In genomic region chr21:16851054-16851453, GRCh38 we compare ENCODE assay signal across 23 cellular contexts.
A peak's percentile ranks its signal among the peaks of the same experiment; 100 is the strongest.
DNase-seq lines count a peak whose midpoint lies in the region; ATAC-seq and TF ChIP-seq lines count a peak whose summit lies in the region.
"Had no signal": no experiment of that assay in that cellular context is flagged by ENCODE, and none has a peak within 500 bp of the region (broad histone marks: within the 10 kb centered on the region; RNA-seq: fewer than 3 reads in every experiment).

No MANE protein-coding gene starts in this region.

- H4K20me1 ChIP-seq in H9 (ENCODE audit: control insufficient read depth, insufficient read depth, insufficient read length): no peaks in the 10 kb centered on the region

- DNase-seq in H9 (no peak), WTC11 (ENCODE audit: low spot score) (no peak), kidney epithelial cell (ENCODE audit: low read depth) (no peak), NCI-H1436 (lab: John Stamatoyannopoulos, UW) (no peak), heart left ventricle (no peak), D341Med (ENCODE audit: low spot score) (no peak)
- DNase-seq: activated CD4-positive, alpha-beta T cell treated with anti-CD3 and anti-CD28 coated beads, Interleukin-2, amount 10 ng/mL, durations not matched to agents 7 days and 5 days; C1 segment of cervical spinal cord; Calu3; mesenchymal stem cell; MG63; naive B cell; NCI-H526 treated with DMSO at 0.1 percent for 48 hours; ovary; right cardiac atrium; stimulated activated CD4-positive, alpha-beta T cell treated with anti-CD3 and anti-CD28 coated beads, Interleukin-4, amount 100 ng/mL, for 4 hours; stimulated activated naive CD4-positive, alpha-beta T cell; uterus had no signal

- no peak overlapping the region for H2BK15ac ChIP-seq in H9 (ENCODE audit: low read depth, low read length)

- H3K27me3 ChIP-seq in H9 (ENCODE audit: insufficient read depth, low read length): no peaks in the 10 kb centered on the region
- no peaks in the 10 kb centered on the region for H3K27me3 ChIP-seq in kidney epithelial cell (ENCODE audit: control insufficient read depth, insufficient read depth, low read length)
- no peaks in the 10 kb centered on the region for H3K27me3 ChIP-seq in heart left ventricle
- H3K27me3 ChIP-seq: MG63, ovary, uterus had no signal

- CTCF ChIA-PET in WTC11 (lab: Charles Lee): interaction anchor here (0.6 to 1.3 kb wide), 4 partner anchors 9 to 21 kb away, joined by 3 to 6 read pairs (median 4); no protein-coding TSS in a partner anchor

- peak; percentile 46; the same call in 1 of the 2 replicates for ATAC-seq in WTC11
- ATAC-seq in GM19035 (IDR thresholded peaks at IDR 0.05; ENCODE audit: unreplicated experiment): no peak
- no peak for ATAC-seq in heart left ventricle
- ATAC-seq: K562, right cardiac atrium had no signal

- H3K18ac ChIP-seq in H9 (ENCODE audit: insufficient read length, low read depth, low read length): no peak overlapping the region

- H3K27me3 Mint-ChIP-seq in H9 (ENCODE audit: low read depth) (no peaks in the 10 kb centered on the region), WTC11 (ENCODE audit: low read depth) (no peaks in the 10 kb centered on the region)
- H3K27me3 Mint-ChIP-seq: activated CD4-positive, alpha-beta T cell treated with anti-CD3 and anti-CD28 coated beads, Interleukin-2, amount 10 ng/mL, durations not matched to agents 7 days and 5 days; activated naive CD4-positive, alpha-beta T cell treated with anti-CD3 and anti-CD28 coated beads, Interleukin-2, amount 50 U/mL, for 24 hours; naive B cell had no signal

- no peak overlapping the region for H2BK5ac ChIP-seq in H9 (ENCODE audit: insufficient read length, low read length)

- H3K14ac ChIP-seq in H9 (ENCODE audit: insufficient read depth, low read length): no peak overlapping the region

- no peak overlapping the region for H3T11ph ChIP-seq in H9 (ENCODE audit: low read length)

- H4K8ac ChIP-seq in H9 (replicated peaks; ENCODE audit: insufficient read length, low read depth, low read length): no peak overlapping the region

- H3K27ac ChIP-seq in 22Rv1: no peak overlapping the region
- H3K27ac ChIP-seq in H9 (ENCODE audit: insufficient read length, low read depth, low read length): no peak overlapping the region
- no peak overlapping the region for H3K27ac ChIP-seq in heart left ventricle
- H3K27ac ChIP-seq: ovary, uterus, VCaP had no signal

- H4K5ac ChIP-seq in H9 (ENCODE audit: insufficient read length, low read depth, low read length): no peak overlapping the region

- no peak for TF ChIP-seq POLR2A in heart left ventricle (IDR thresholded peaks at IDR 0.05)

- H2BK12ac ChIP-seq in H9 (ENCODE audit: insufficient read length, low read depth, low read length): no peak overlapping the region

- no peaks in the 10 kb centered on the region for H3K79me2 ChIP-seq in H9 (ENCODE audit: insufficient read depth, low read length)

- H3K36me3 ChIP-seq in kidney epithelial cell (ENCODE audit: control insufficient read depth, insufficient read depth, low read length): no peaks in the 10 kb centered on the region
- no peaks in the 10 kb centered on the region for H3K36me3 ChIP-seq in heart left ventricle
- H3K36me3 ChIP-seq: MG63, ovary, uterus had no signal

- no peak overlapping the region for H2AFZ ChIP-seq in H9 (ENCODE audit: low read length)

- no CpG with 5 or more reads among the region's 2 CpGs for WGBS in H9 (ENCODE audit: extremely low coverage, insufficient read length, low lambda C conversion rate)
- WGBS in heart left ventricle, 4 donors: 74 to 85% (median 81%) methylated on average over 2 of the region's 2 CpGs

- no peak overlapping the region for H2AK5ac ChIP-seq in H9 (ENCODE audit: insufficient read length, low read length)

- POLR2A ChIA-PET in WTC11 (lab: Charles Lee): no interaction called here

- H2BK20ac ChIP-seq in H9 (ENCODE audit: low read depth, low read length, poor library complexity, severe bottlenecking): no peak overlapping the region

- H3K23me2 ChIP-seq in H9 (ENCODE audit: insufficient read length, low read depth, low read length, poor library complexity, severe bottlenecking): no peaks in the 10 kb centered on the region

- H3K56ac ChIP-seq in H9 (ENCODE audit: insufficient read length, low read depth, low read length): no peak overlapping the region

- H4K91ac ChIP-seq in H9 (ENCODE audit: insufficient read length, low read depth, low read length): no peak overlapping the region

- no peak overlapping the region for H3K27ac Mint-ChIP-seq in H9
- no peak overlapping the region for H3K27ac Mint-ChIP-seq in WTC11
- H3K27ac Mint-ChIP-seq: activated CD4-positive, alpha-beta T cell treated with anti-CD3 and anti-CD28 coated beads, Interleukin-2, amount 10 ng/mL, durations not matched to agents 7 days and 5 days; activated naive CD4-positive, alpha-beta T cell treated with anti-CD3 and anti-CD28 coated beads, Interleukin-2, amount 50 U/mL, for 24 hours; naive B cell had no signal

- H3K4me3 Mint-ChIP-seq in H9 (no peak overlapping the region), WTC11 (no peak overlapping the region)
- H3K4me3 Mint-ChIP-seq: activated CD4-positive, alpha-beta T cell treated with anti-CD3 and anti-CD28 coated beads, Interleukin-2, amount 10 ng/mL, durations not matched to agents 7 days and 5 days; activated naive CD4-positive, alpha-beta T cell treated with anti-CD3 and anti-CD28 coated beads, Interleukin-2, amount 50 U/mL, for 24 hours; naive B cell had no signal

- TF ChIP-seq CTCF in 22Rv1 (IDR thresholded peaks at IDR 0.05) (peak; percentile 13; the same call in 1 of the 2 replicates), H9 (conservative IDR thresholded peaks at IDR 0.05) (peak; percentile 54; the same call in 2 of the 3 replicates), WTC11 (IDR thresholded peaks at IDR 0.05) (no peak), kidney epithelial cell (IDR thresholded peaks at IDR 0.05; ENCODE audit: insufficient read depth, low read length, poor library complexity, severe bottlenecking) (peak; percentile 8), heart left ventricle (IDR thresholded peaks at IDR 0.05) (no peak)

- H3K9me3 ChIP-seq in H9 (ENCODE audit: control insufficient read depth, low read depth, low read length) (no peaks in the 10 kb centered on the region), heart left ventricle (peaks cover 0 to 21% (median 9%) of the 10 kb centered on the region in 12 donors)
- H3K9me3 ChIP-seq: ovary had no signal

- H3K4me1 ChIP-seq in H9 (ENCODE audit: insufficient read depth, low read length) (no peaks in the 10 kb centered on the region), heart left ventricle (no peaks in the 10 kb centered on the region)
- H3K4me1 ChIP-seq: uterus had no signal

- H3K4me1 Mint-ChIP-seq in H9 (peaks cover 0 to 6% of the 10 kb centered on the region in 2 experiments; a peak in 1 of 4 replicates), WTC11 (0 out of 2 replicates have a peak, but pooled peaks cover 3% of the 10 kb centered on the region)
- H3K4me1 Mint-ChIP-seq: activated CD4-positive, alpha-beta T cell treated with anti-CD3 and anti-CD28 coated beads, Interleukin-2, amount 10 ng/mL, durations not matched to agents 7 days and 5 days; activated naive CD4-positive, alpha-beta T cell treated with anti-CD3 and anti-CD28 coated beads, Interleukin-2, amount 50 U/mL, for 24 hours; naive B cell had no signal

- no peaks in the 10 kb centered on the region for H3K79me1 ChIP-seq in H9 (ENCODE audit: insufficient read depth, low read depth, low read length, poor library complexity, severe bottlenecking)

- no peak overlapping the region for H3K4ac ChIP-seq in H9 (ENCODE audit: low read depth, low read length)

- H2BK120ac ChIP-seq in H9 (ENCODE audit: low read depth, low read length, poor library complexity, severe bottlenecking): no peak overlapping the region

- H3K23ac ChIP-seq in H9 (ENCODE audit: insufficient read length, low read depth, low read length): no peak overlapping the region

- intact Hi-C loops in heart left ventricle (cut with DNase I): no loop called here

- no peak overlapping the region for H3K4me2 ChIP-seq in H9 (ENCODE audit: insufficient read depth, insufficient read length, low read length)

- H3K9ac ChIP-seq in H9 (ENCODE audit: extremely low read depth, insufficient read length, low read length): no peak overlapping the region

- H3K36me3 Mint-ChIP-seq in H9 (ENCODE audit: insufficient read depth in 1 of 3, low read depth in 3 of 3): peaks cover 0 to 11% (median 2%) of the 10 kb centered on the region in 3 experiments; a peak in 4 of 7 replicates
- H3K36me3 Mint-ChIP-seq in WTC11: peaks cover 13% of the 10 kb centered on the region
- H3K36me3 Mint-ChIP-seq: activated naive CD4-positive, alpha-beta T cell treated with anti-CD3 and anti-CD28 coated beads, Interleukin-2, amount 50 U/mL, for 24 hours had no signal

- H3K4me3 ChIP-seq in kidney epithelial cell (ENCODE audit: low read depth, low read length) (no peak overlapping the region), heart left ventricle (no peak overlapping the region)
- H3K4me3 ChIP-seq: K562, MG63, ovary, uterus had no signal

- H3K9me3 Mint-ChIP-seq in H9 (peaks cover 10 to 11% of the 10 kb centered on the region in 2 experiments), WTC11 (peaks cover 14% of the 10 kb centered on the region)

TF ChIP-seq in WTC11, 78 proteins besides CTCF, POLR2A, EP300 and RAD21:
- no peak for TF ChIP-seq SOX15 (CRISPR knock-in tag; IDR thresholded peaks at IDR 0.05)
- no peak for TF ChIP-seq NR3C1 (CRISPR knock-in tag; conservative IDR thresholded peaks at IDR 0.05; ENCODE audit: low read depth)
- TF ChIP-seq GTF2I (CRISPR knock-in tag; conservative IDR thresholded peaks at IDR 0.05): no peak
- TF ChIP-seq IRF1 (CRISPR knock-in tag; IDR thresholded peaks at IDR 0.05): no peak
- TF ChIP-seq TEAD1 (CRISPR knock-in tag; IDR thresholded peaks at IDR 0.05): no peak

Comparison
In these comparisons a context has a peak if more than half of its experiments do, and no peak if none do; other contexts are left out.
1. CTCF ChIP-seq: peak in 22Rv1 (single experiment), H9 (single experiment) and kidney epithelial cell (single experiment); none in WTC11 (single experiment) and heart left ventricle (0 of 12).